32 cellular contexts compared by ENCODE assay signal in the genomic region with DNA sequence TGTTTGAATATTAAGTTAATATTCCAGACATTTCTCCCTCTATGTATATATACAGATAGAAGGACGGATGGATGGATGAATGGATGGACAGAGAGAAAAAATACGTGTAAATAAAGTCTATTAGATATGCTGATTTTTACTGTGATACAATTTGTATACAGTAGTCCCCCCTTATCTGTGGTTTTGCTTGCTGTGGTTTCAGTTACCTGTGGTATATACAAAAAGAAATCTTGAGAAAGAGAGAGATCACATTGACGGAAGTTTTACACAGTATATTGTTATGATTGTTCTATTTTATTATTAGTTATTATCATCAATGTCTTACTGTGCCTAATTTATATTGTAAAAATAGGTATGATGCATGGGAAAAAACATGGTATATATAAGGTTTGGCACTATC.
"Had no signal": no experiment of that assay in that cellular context is flagged by ENCODE, and none has a peak within 500 bp of the region (broad histone marks: within the 10 kb centered on the region; RNA-seq: fewer than 3 reads in every experiment).

No MANE protein-coding gene starts in this region.

- FAIRE-seq: astrocyte, bronchial epithelial cell, colon, frontal cortex had no signal

- H3K27ac ChIP-seq: brain microvascular endothelial cell, VCaP had no signal

- H3K4me1 Mint-ChIP-seq: WTC11 had no signal

- H3K27me3 Mint-ChIP-seq: activated CD4-positive, alpha-beta memory T cell treated with anti-CD3 and anti-CD28 coated beads, Interleukin-2, amount 10 ng/mL, durations not matched to agents 7 days and 5 days; activated CD4-positive, alpha-beta T cell treated with anti-CD3 and anti-CD28 coated beads, Interleukin-2, amount 10 ng/mL, durations not matched to agents 7 days and 5 days; activated naive CD8-positive, alpha-beta T cell; activated T-cell treated with anti-CD3 and anti-CD28 coated beads, Interleukin-2, amount 50 U/mL, for 24 hours; T-helper 17 cell had no signal

- H3K27ac Mint-ChIP-seq: activated CD4-positive, alpha-beta memory T cell treated with anti-CD3 and anti-CD28 coated beads, Interleukin-2, amount 10 ng/mL, durations not matched to agents 7 days and 5 days; activated naive CD8-positive, alpha-beta T cell; activated T-cell treated with anti-CD3 and anti-CD28 coated beads, Interleukin-2, amount 50 U/mL, for 72 hours; endodermal cell; T-helper 2 cell treated with Interferon-gamma antibody and Interleukin-4, amounts not matched to agents 5 μg/mL and 100 μg/mL, for 36 hours; WTC11 had no signal

- H3K27me3 ChIP-seq: brain microvascular endothelial cell had no signal

- H3K4me3 Mint-ChIP-seq: activated CD4-positive, alpha-beta memory T cell treated with anti-CD3 and anti-CD28 coated beads, Interleukin-2, amount 10 ng/mL, durations not matched to agents 7 days and 5 days; activated CD4-positive, alpha-beta T cell treated with anti-CD3 and anti-CD28 coated beads, Interleukin-2, amount 10 ng/mL, durations not matched to agents 7 days and 5 days; activated naive CD8-positive, alpha-beta T cell; activated T-cell treated with anti-CD3 and anti-CD28 coated beads, Interleukin-2, amount 50 U/mL, for 24 hours; activated T-cell treated with anti-CD3 and anti-CD28 coated beads, Interleukin-2, amount 50 U/mL, for 72 hours; endodermal cell; T-helper 17 cell; T-helper 2 cell treated with Interferon-gamma antibody and Interleukin-4, amounts not matched to agents 5 μg/mL and 100 μg/mL, for 36 hours; WTC11 had no signal

- DNase-seq: activated CD4-positive, alpha-beta memory T cell treated with anti-CD3 and anti-CD28 coated beads, Interleukin-2, amount 10 ng/mL, durations not matched to agents 7 days and 5 days; activated CD4-positive, alpha-beta T cell treated with anti-CD3 and anti-CD28 coated beads for 1 hour; activated CD4-positive, alpha-beta T cell treated with anti-CD3 and anti-CD28 coated beads for 4 hours; activated CD4-positive, alpha-beta T cell treated with anti-CD3 and anti-CD28 coated beads, Interleukin-2, amount 10 ng/mL, durations not matched to agents 7 days and 5 days; activated CD4-positive, alpha-beta T cell treated with anti-CD3 and anti-CD28 coated beads, Interleukin-2, amount 50 U/mL, for 4 hours; activated CD8-positive, alpha-beta memory T cell treated with anti-CD3 and anti-CD28 coated beads, Interleukin-2, amount 50 U/mL, for 48 hours; activated effector memory CD4-positive, alpha-beta T cell treated with Interleukin-2 at 50 U/mL for 16 hours; activated gamma-delta T cell treated with Interleukin-2 at 50 U/mL for 16 hours; activated naive CD4-positive, alpha-beta T cell treated with anti-CD3 and anti-CD28 coated beads, Interleukin-2, amount 50 U/mL, for 16 hours; activated naive CD4-positive, alpha-beta T cell treated with Interleukin-2 at 50 U/mL for 16 hours; activated T-cell treated with anti-CD3 and anti-CD28 coated beads for 4 hours; activated T-cell treated with anti-CD3 and anti-CD28 coated beads, Interleukin-2, amount 50 U/mL, for 24 hours; activated T-cell treated with anti-CD3 and anti-CD28 coated beads, Interleukin-2, amount 50 U/mL, for 72 hours; amniotic stem cell; anterior cingulate cortex; brain microvascular endothelial cell; cortex of kidney; dermis blood vessel endothelial cell; effector CD8-positive, alpha-beta T cell; endodermal cell; head of caudate nucleus; T-helper 1 cell; T-helper 17 cell had no signal

- H3K9me3 Mint-ChIP-seq: activated T-cell treated with anti-CD3 and anti-CD28 coated beads, Interleukin-2, amount 50 U/mL, for 72 hours; T-helper 2 cell treated with Interferon-gamma antibody and Interleukin-4, amounts not matched to agents 5 μg/mL and 100 μg/mL, for 36 hours had no signal

- ATAC-seq: esophagus mucosa, T-helper 17 cell, WTC11 had no signal
